In genomic region chr5:169970911-169971436, GRCh38 we compare ENCODE assay signal across 10 cellular contexts. TPM values are rescaled to one million over a fixed set of nuclear protein-coding genes. Genes with fewer than 3 reads are reported as not detected.
DNase-seq lines count a peak whose midpoint lies in the region; ATAC-seq and TF ChIP-seq lines count a peak whose summit lies in the region.
"Had no signal": no experiment of that assay in that cellular context is flagged by ENCODE, and none has a peak within 500 bp of the region (broad histone marks: within the 10 kb centered on the region; RNA-seq: fewer than 3 reads in every experiment).

No MANE protein-coding gene starts in this region.

- peaks cover 22% of the 10 kb centered on the region for H3K27me3 Mint-ChIP-seq in progenitor cell of endocrine pancreas

- whole genome bisulfite sequencing in suprapubic skin = 35% methylated on average over 7 of the region's 7 CpGs

- POLR2A ChIA-PET in GM10248 (lab: Yijun Ruan, JAX) = interaction anchor here (0.5 kb wide), 1 partner anchor 387 kb away, joined by 6 read pairs; the partner anchor contains the start of gene SPDL1

- peak overlapping the region; percentile 95 for H3K27ac ChIP-seq in RWPE2 (ENCODE audit: poor library complexity, severe bottlenecking)
- H3K27ac ChIP-seq in suprapubic skin = no peak overlapping the region

- peaks cover 6% of the 10 kb centered on the region for H3K4me1 Mint-ChIP-seq in progenitor cell of endocrine pancreas (ENCODE audit: low read depth)

- no peak for TF ChIP-seq EP300 in suprapubic skin (IDR thresholded peaks at IDR 0.05)

- H3K4me1 ChIP-seq in RWPE2 (ENCODE audit: insufficient read depth, poor library complexity, severe bottlenecking) = peaks cover 24% of the 10 kb centered on the region
- H3K4me1 ChIP-seq in suprapubic skin = peaks cover 4% of the 10 kb centered on the region

- no peak for TF ChIP-seq POLR2A in suprapubic skin (IDR thresholded peaks at IDR 0.05)

- no peaks in the 10 kb centered on the region for H3K9me3 Mint-ChIP-seq in progenitor cell of endocrine pancreas (ENCODE audit: low read depth)

- H3K36me3 ChIP-seq in RWPE2 (ENCODE audit: low read depth) = no peaks in the 10 kb centered on the region
- H3K36me3 ChIP-seq in suprapubic skin = no peaks in the 10 kb centered on the region

- CTCF ChIA-PET in GM10248 (lab: Yijun Ruan, JAX) = interaction anchor here (2.1 to 2.5 kb wide), 2 partner anchors 9 to 269 kb away, joined by 7 to 16 read pairs; partner anchors contain the start of gene INSYN2B

- H3K4me3 ChIP-seq in RWPE2 (ENCODE audit: severe bottlenecking) = no peak overlapping the region
- no peak overlapping the region for H3K4me3 ChIP-seq in fibroblast of pulmonary artery (replicated peaks; ENCODE audit: low read depth, low read length)
- H3K4me3 ChIP-seq in suprapubic skin = no peak overlapping the region

- no peaks in the 10 kb centered on the region for H3K9me3 ChIP-seq in RWPE2 (ENCODE audit: severe bottlenecking)
- no peaks in the 10 kb centered on the region for H3K9me3 ChIP-seq in suprapubic skin

- no peaks in the 10 kb centered on the region for H3K36me3 Mint-ChIP-seq in progenitor cell of endocrine pancreas (ENCODE audit: insufficient read depth)

- peak; percentile 96 for ATAC-seq in RWPE2 (ENCODE audit: low read depth)

- TF ChIP-seq CTCF in RWPE2 (IDR thresholded peaks at IDR 0.05; ENCODE audit: poor library complexity, severe bottlenecking) (no peak), fibroblast of pulmonary artery (IDR thresholded peaks at IDR 0.05; ENCODE audit: low read length, missing control alignments) (no peak), progenitor cell of endocrine pancreas (IDR thresholded peaks at IDR 0.05; ENCODE audit: unreplicated experiment) (no peak), GM10248 (IDR thresholded peaks at IDR 0.05; ENCODE audit: control extremely low read depth, extremely low read depth, low read depth, missing control alignments) (no peak), suprapubic skin (IDR thresholded peaks at IDR 0.05) (no peak)

- H3K4me3 Mint-ChIP-seq in progenitor cell of endocrine pancreas (ENCODE audit: low read depth) = no peak overlapping the region

- H3K27me3 ChIP-seq in RWPE2 (ENCODE audit: insufficient read depth, poor library complexity, severe bottlenecking) (no peaks in the 10 kb centered on the region), suprapubic skin (no peaks in the 10 kb centered on the region)

- peak overlapping the region; percentile 69 for H3K27ac Mint-ChIP-seq in progenitor cell of endocrine pancreas

- DNase-seq in EH (ENCODE audit: low read depth) (peak; percentile 92), RWPE2 (ENCODE audit: low spot score) (peak; percentile 94), fibroblast of pulmonary artery (ENCODE audit: low read depth) (peak; percentile 70), progenitor cell of endocrine pancreas (ENCODE audit: low spot score, unreplicated experiment) (no peak), GM10248 (ENCODE audit: extremely low spot score) (no peak), suprapubic skin (ENCODE audit: low spot score in 2 of 2) (no peak), activated gamma-delta T cell (lab: John Stamatoyannopoulos, UW) (no peak)
- DNase-seq in activated CD4-positive, alpha-beta T cell treated with anti-CD3 and anti-CD28 coated beads, Interleukin-2, amount 50 U/mL, for 48 hours = no peak
- DNase-seq: activated CD4-positive, CD25-positive, alpha-beta regulatory T cell; NCI-H2227 treated with DMSO at 0.1 percent for 48 hours had no signal

RNA-seq across cellular contexts. Expression of gene INSYN2B, which starts 9.3 kb away (rescaled TPM):
- total RNA-seq in progenitor cell of endocrine pancreas (0.12 TPM in 1 of 2 replicates, not detected in the other), suprapubic skin (under 1 TPM; 0.47 to 0.68 (median 0.55) TPM)

Comparison
In these comparisons a context has a peak if more than half of its experiments do, and no peak if none do; other contexts are left out.
1. DNase-seq: peak in EH (single experiment), RWPE2 (single experiment) and fibroblast of pulmonary artery (single experiment); none in progenitor cell of endocrine pancreas (single experiment), GM10248 (single experiment), activated CD4-positive, alpha-beta T cell treated with anti-CD3 and anti-CD28 coated beads, Interleukin-2, amount 50 U/mL, for 48 hours (0 of 2), suprapubic skin (0 of 2) and activated gamma-delta T cell (single experiment).